Comparison of ENCODE assay signal across 8 cellular contexts in genomic region chr2:176637497-176638166, GRCh38.
DNase-seq lines count a peak whose midpoint lies in the region; ATAC-seq and TF ChIP-seq lines count a peak whose summit lies in the region.

No MANE protein-coding gene starts in this region.

- H3K36me3 ChIP-seq in duodenal mucosa (ENCODE audit: control insufficient read depth in 1 of 2, insufficient read depth in 2 of 2, low read length in 2 of 2): no peaks in the 10 kb centered on the region
- peaks cover 0 to 5% of the 10 kb centered on the region in 2 experiments for H3K36me3 ChIP-seq in mesenchymal stem cell (ENCODE audit: control insufficient read depth in 1 of 2, insufficient read depth in 2 of 2, low read depth in 1 of 2, low read length in 2 of 2)
- no peaks in the 10 kb centered on the region for H3K36me3 ChIP-seq in tibial nerve

- H3K9ac ChIP-seq in duodenal mucosa (ENCODE audit: low read depth in 1 of 2, low read length in 2 of 2): no peak overlapping the region
- H3K9ac ChIP-seq in mesenchymal stem cell (ENCODE audit: low read length): peak overlapping the region; percentile 92

- H4K91ac ChIP-seq in mesenchymal stem cell (ENCODE audit: low read length): peak overlapping the region; percentile 35

- no peak overlapping the region for H2AK5ac ChIP-seq in mesenchymal stem cell (ENCODE audit: low read length, severe bottlenecking)

- H3K18ac ChIP-seq in mesenchymal stem cell (ENCODE audit: low read depth in 1 of 2, low read length in 2 of 2): no peak overlapping the region

- POLR2A ChIA-PET in AG04450 (lab: Yijun Ruan, JAX): interaction anchor here (0.6 to 0.7 kb wide), 2 partner anchors 147 to 511 kb away, joined by 3 to 5 read pairs; no protein-coding TSS in a partner anchor

- H3K9me3 ChIP-seq in AG04450 (ENCODE audit: control insufficient read depth, insufficient read depth, low read length): no peaks in the 10 kb centered on the region
- no peaks in the 10 kb centered on the region for H3K9me3 ChIP-seq in duodenal mucosa (ENCODE audit: control insufficient read depth in 1 of 2, low read length in 2 of 2)
- H3K9me3 ChIP-seq in mesenchymal stem cell (ENCODE audit: control insufficient read depth, low read length): no peaks in the 10 kb centered on the region
- no peaks in the 10 kb centered on the region for H3K9me3 ChIP-seq in tibial nerve

- no peak overlapping the region for H2BK120ac ChIP-seq in mesenchymal stem cell (ENCODE audit: low read depth, low read length)

- CTCF ChIA-PET in AG04450 (lab: Charles Lee): interaction anchor here (0.5 to 7.0 kb wide), 26 partner anchors 9 to 689 kb away, joined by 3 to 97 read pairs (median 4); no protein-coding TSS in a partner anchor

- H4K8ac ChIP-seq in mesenchymal stem cell (ENCODE audit: low read length): no peak overlapping the region

- H3K27ac ChIP-seq in AG04450 (ENCODE audit: low read depth, low read length) (no peak overlapping the region), duodenal mucosa (ENCODE audit: low read depth, low read length) (peak overlapping the region; percentile 35), mesenchymal stem cell (ENCODE audit: low read length, poor library complexity, severe bottlenecking) (no peak overlapping the region), tibial nerve (peak overlapping the region; percentile 51 to 85 (median 63))

- TF ChIP-seq CTCF in AG04450 (IDR thresholded peaks at IDR 0.05; ENCODE audit: low read depth, low read length): no peak
- TF ChIP-seq CTCF in tibial nerve (IDR thresholded peaks at IDR 0.05): no peak

- no peak for TF ChIP-seq EP300 in tibial nerve (IDR thresholded peaks at IDR 0.05)

- H3K14ac ChIP-seq in mesenchymal stem cell (ENCODE audit: low read length in 2 of 2): no peak overlapping the region

- peak overlapping the region; percentile 22 to 71 for H3K4ac ChIP-seq in mesenchymal stem cell (ENCODE audit: low read depth in 1 of 2, low read length in 2 of 2)

- peak overlapping the region; percentile 86 for H3K4me2 ChIP-seq in mesenchymal stem cell (ENCODE audit: low read length, poor library complexity, severe bottlenecking)

- H2BK12ac ChIP-seq in mesenchymal stem cell (ENCODE audit: low read length in 2 of 2): no peak overlapping the region

- no peak for DNase-seq in AG04450 (ENCODE audit: low read depth, low spot score)
- DNase-seq in RPMI7951 (ENCODE audit: low read depth): peak; percentile 89
- DNase-seq in mesenchymal stem cell: peak; percentile 24
- DNase-seq in tibial nerve (ENCODE audit: low spot score in 2 of 2): peak in 1 of 2 donors; percentile 9

- H3K23ac ChIP-seq in mesenchymal stem cell (ENCODE audit: low read length in 2 of 2): no peak overlapping the region

- H2AFZ ChIP-seq in mesenchymal stem cell (ENCODE audit: low read depth, low read length): peak overlapping the region; percentile 42

- peak; percentile 39 for ATAC-seq in GM18498 (IDR thresholded peaks at IDR 0.05; ENCODE audit: unreplicated experiment)
- peak; percentile 28 for ATAC-seq in HG02970 (IDR thresholded peaks at IDR 0.05; ENCODE audit: low FRiP score, unreplicated experiment)
- ATAC-seq in GM18520 (IDR thresholded peaks at IDR 0.05; ENCODE audit: unreplicated experiment): no peak

- no peak overlapping the region for H2BK5ac ChIP-seq in mesenchymal stem cell (ENCODE audit: low read depth, low read length, poor library complexity, severe bottlenecking)

- WGBS in mesenchymal stem cell: under 1% methylated on average over 39 of the region's 74 CpGs
- WGBS in tibial nerve, 2 donors: 4 to 6% methylated on average over 17 to 58 of the region's 74 CpGs

- H3K4me1 ChIP-seq in duodenal mucosa (ENCODE audit: control insufficient read depth in 1 of 2, insufficient read depth in 2 of 2, low read length in 2 of 2) (no peaks in the 10 kb centered on the region), mesenchymal stem cell (ENCODE audit: control insufficient read depth, insufficient read depth, low read depth, low read length) (no peaks in the 10 kb centered on the region), tibial nerve (peaks cover 0 to 8% (median 6%) of the 10 kb centered on the region in 4 donors)

- peaks cover 1% of the 10 kb centered on the region for H3K79me1 ChIP-seq in mesenchymal stem cell (replicated peaks; ENCODE audit: low read length, poor library complexity, severe bottlenecking)

- H3K27me3 ChIP-seq in AG04450 (ENCODE audit: control insufficient read depth, insufficient read depth, low read length) (peaks cover 4% of the 10 kb centered on the region), duodenal mucosa (ENCODE audit: control insufficient read depth in 1 of 2, insufficient read depth in 2 of 2, low read length in 2 of 2) (peaks cover 30 to 59% of the 10 kb centered on the region in 2 donors), mesenchymal stem cell (ENCODE audit: control insufficient read depth in 1 of 2, insufficient read depth in 1 of 2, low read length in 2 of 2) (no peaks in the 10 kb centered on the region), tibial nerve (peaks cover 0 to 65% of the 10 kb centered on the region in 2 donors)

- H2BK15ac ChIP-seq in mesenchymal stem cell (ENCODE audit: low read depth, poor library complexity, severe bottlenecking): no peak overlapping the region

- H3K4me3 ChIP-seq in AG04450 (ENCODE audit: low read depth, low read length) (peak overlapping the region; percentile 63), duodenal mucosa (ENCODE audit: low read depth in 1 of 2, low read length in 2 of 2) (peak overlapping the region; percentile 58 to 65), mesenchymal stem cell (ENCODE audit: insufficient read depth in 1 of 2, low read depth in 1 of 2, low read length in 2 of 2) (peak overlapping the region; percentile 68 to 83), tibial nerve (peak overlapping the region; percentile 58 to 84 (median 62))

- no peak for TF ChIP-seq POLR2A in tibial nerve (IDR thresholded peaks at IDR 0.05)

Comparison
In these comparisons a context has a peak if more than half of its experiments do, and no peak if none do; other contexts are left out.
1. H3K27ac ChIP-seq: peak in duodenal mucosa (single experiment) and tibial nerve (4 of 4); none in AG04450 (single experiment) and mesenchymal stem cell (single experiment).
2. Peak in every context shown above with its lines, with median percentiles within 50 percentile points of each other: H3K4me3 ChIP-seq.